13 cellular contexts compared by ENCODE assay signal in the genomic region with DNA sequence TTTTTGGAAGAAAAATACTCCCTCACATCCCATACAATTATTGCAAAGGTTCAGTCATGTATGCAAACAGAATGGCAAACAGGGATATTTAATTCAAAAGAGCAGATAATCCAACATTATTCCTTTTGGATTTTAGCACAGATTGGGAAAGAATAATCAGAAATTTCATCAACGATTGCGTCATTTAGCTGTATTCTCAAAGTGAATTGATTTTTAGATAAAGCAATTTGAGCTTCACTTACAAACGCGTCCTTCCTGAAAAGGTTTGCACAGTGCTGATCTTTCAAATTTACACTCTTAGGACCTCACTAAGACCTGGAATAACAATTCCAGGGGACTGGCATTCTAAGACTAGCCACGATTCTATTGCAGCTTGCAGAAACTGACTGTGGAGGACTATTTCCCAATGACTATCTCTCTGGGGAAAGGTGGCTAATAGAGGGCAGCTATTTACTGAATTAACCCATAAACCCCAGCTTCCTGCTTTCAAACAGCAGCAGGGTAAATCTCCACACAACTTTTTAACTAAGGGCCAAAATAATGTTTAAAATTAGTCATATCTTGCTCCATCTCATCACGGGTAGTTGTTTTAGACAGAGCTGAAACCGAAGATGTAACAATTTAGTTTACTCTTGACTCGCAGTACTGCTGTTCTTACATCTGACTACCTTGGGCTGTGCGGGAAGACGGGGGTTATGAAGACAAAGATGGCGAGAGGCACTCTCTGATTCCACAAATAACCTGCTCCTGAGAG.
DNase-seq lines count a peak whose midpoint lies in the region; ATAC-seq and TF ChIP-seq lines count a peak whose summit lies in the region.
"Had no signal": no experiment of that assay in that cellular context is flagged by ENCODE, and none has a peak within 500 bp of the region (broad histone marks: within the 10 kb centered on the region; RNA-seq: fewer than 3 reads in every experiment).

No MANE protein-coding gene starts in this region.

- H3K9me2 ChIP-seq in GM23248 (ENCODE audit: insufficient read depth), result no peaks in the 10 kb centered on the region

- intact Hi-C loops in ovary (cut with DNase I), result no loop called here

- H3K9ac ChIP-seq in parathyroid adenoma, result no peak overlapping the region
- no peak overlapping the region for H3K9ac ChIP-seq in GM23248

- in situ Hi-C loops in SK-MEL-5 (cut with HindIII; ENCODE audit: low pct_unique_long_range_greater_than_20kb, low sequenced_read_pairs), result no loop called here
- in situ Hi-C loops in GM23248 (cut with MboI), result no loop called here

- H3K4me3 ChIP-seq in parathyroid adenoma (ENCODE audit: low read depth, low read length) (no peak overlapping the region), ovary (no peak overlapping the region), GM23248 (no peak overlapping the region)
- H3K4me3 ChIP-seq: vagina had no signal

- H3K27ac ChIP-seq in parathyroid adenoma (no peak overlapping the region), ovary (no peak overlapping the region), GM23248 (no peak overlapping the region)
- H3K27ac ChIP-seq: brain microvascular endothelial cell, vagina had no signal

- H3K4me1 ChIP-seq in parathyroid adenoma (peaks cover 13% of the 10 kb centered on the region), ovary (ENCODE audit: insufficient read depth) (peaks cover 3% of the 10 kb centered on the region), GM23248 (ENCODE audit: insufficient read depth) (peaks cover 6% of the 10 kb centered on the region; the same call in 1 of the 2 replicates)

- H3K27me3 ChIP-seq in parathyroid adenoma (ENCODE audit: control insufficient read depth, insufficient read depth, low read length) (no peaks in the 10 kb centered on the region), ovary (no peaks in the 10 kb centered on the region), GM23248 (replicated peaks; ENCODE audit: insufficient read depth) (no peaks in the 10 kb centered on the region)
- H3K27me3 ChIP-seq: brain microvascular endothelial cell, vagina had no signal

- ATAC-seq in GM18870 (IDR thresholded peaks at IDR 0.05; ENCODE audit: unreplicated experiment) (peak; percentile 64), HG02884 (IDR thresholded peaks at IDR 0.05; ENCODE audit: unreplicated experiment) (peak; percentile 61)

- no peak for TF ChIP-seq EP300 in ovary (IDR thresholded peaks at IDR 0.05)

- H3K9me3 ChIP-seq in parathyroid adenoma (ENCODE audit: control insufficient read depth, low read length), result no peaks in the 10 kb centered on the region
- H3K9me3 ChIP-seq in ovary, result no peaks in the 10 kb centered on the region
- H3K9me3 ChIP-seq in GM23248 (ENCODE audit: low read depth), result no peaks in the 10 kb centered on the region
- H3K9me3 ChIP-seq: vagina had no signal

- peaks cover 5% of the 10 kb centered on the region; the same call in 1 of the 2 replicates for H3F3A ChIP-seq in GM23248 (ENCODE audit: insufficient read depth)

- TF ChIP-seq CTCF in parathyroid adenoma (IDR thresholded peaks at IDR 0.05), result no peak
- no peak for TF ChIP-seq CTCF in ovary (IDR thresholded peaks at IDR 0.05)

- H2AFZ ChIP-seq in parathyroid adenoma (peak overlapping the region; percentile 63), GM23248 (no peak overlapping the region)

- H3K79me2 ChIP-seq in parathyroid adenoma (no peaks in the 10 kb centered on the region), GM23248 (ENCODE audit: insufficient read depth) (no peaks in the 10 kb centered on the region)

- H3K36me3 ChIP-seq in parathyroid adenoma (ENCODE audit: control insufficient read depth, insufficient read depth, low read length), result no peaks in the 10 kb centered on the region
- H3K36me3 ChIP-seq in ovary, result no peaks in the 10 kb centered on the region
- no peaks in the 10 kb centered on the region for H3K36me3 ChIP-seq in GM23248 (ENCODE audit: low read depth)
- H3K36me3 ChIP-seq: brain microvascular endothelial cell, vagina had no signal

- DNase-seq in SK-MEL-5 (ENCODE audit: low read depth, low spot score), result peak; percentile 2
- no peak for DNase-seq in NCI-H1092 (lab: John Stamatoyannopoulos, UW)
- DNase-seq in ovary, result no peak
- DNase-seq in GM23248, result no peak
- DNase-seq in NCI-H2196 (lab: John Stamatoyannopoulos, UW; ENCODE audit: unreplicated experiment), result no peak
- DNase-seq: activated B cell treated with CpG ODN at 0.5 μM for 24 hours; brain microvascular endothelial cell; CD4-positive, CD25-positive, alpha-beta regulatory T cell; NCI-H524 had no signal

- H4K20me1 ChIP-seq in GM23248 (ENCODE audit: insufficient read depth), result no peaks in the 10 kb centered on the region

- no peak for TF ChIP-seq POLR2A in ovary (IDR thresholded peaks at IDR 0.05)

- WGBS in ovary, 3 donors, result 74 to 88% (median 76%) methylated on average over 11 of the region's 11 CpGs
- WGBS in GM23248 (ENCODE audit: low coverage in 1 of 2, low lambda C conversion rate in 2 of 2, missing lambda C conversion rate in 2 of 2), 2 experiments, result 71 to 75% methylated on average over 11 of the region's 11 CpGs

- H3K4me2 ChIP-seq in parathyroid adenoma (ENCODE audit: low read length), result peak overlapping the region; percentile 40
- no peak overlapping the region for H3K4me2 ChIP-seq in GM23248 (ENCODE audit: unreplicated experiment)
